ENCODE assay signal across 20 cellular contexts in genomic region chr6:3965071-3965718, GRCh38.
DNase-seq lines count a peak whose midpoint lies in the region; ATAC-seq, FAIRE-seq and TF ChIP-seq lines count a peak whose summit lies in the region.
"Had no signal": no experiment of that assay in that cellular context is flagged by ENCODE, and none has a peak within 500 bp of the region (broad histone marks: within the 10 kb centered on the region; RNA-seq: fewer than 3 reads in every experiment).

No MANE protein-coding gene starts in this region.

- no peaks in the 10 kb centered on the region for H3K4me1 ChIP-seq in K562 (replicated peaks in 1 of 2; ENCODE audit: control insufficient read depth in 2 of 2, insufficient read depth in 2 of 2, low read length in 2 of 2)

- no peak for ATAC-seq in K562
- ATAC-seq in Right ventricle myocardium superior (ENCODE audit: poor library complexity), result no peak

- 0 out of 2 replicates have a peak, but pooled peaks cover 4% of the 10 kb centered on the region for H4K20me1 ChIP-seq in K562 (replicated peaks; ENCODE audit: control insufficient read depth, insufficient read depth, low read length)

- H3K4me2 ChIP-seq in K562 (ENCODE audit: insufficient read depth, low read length), result no peak overlapping the region

- no TSS peak for BruUV-seq in K562 (replicated peaks; lab: Mats Ljungman, UMichigan)

- 2% methylated on average over 12 of the region's 12 CpGs for WGBS in K562 (ENCODE audit: insufficient coverage, low coverage, missing lambda C conversion rate)

- no peak overlapping the region for H3K9ac ChIP-seq in K562 (ENCODE audit: insufficient read depth in 1 of 2, low read depth in 2 of 2, low read length in 2 of 2)

- no peaks in the 10 kb centered on the region for H3K9me3 ChIP-seq in K562 (replicated peaks; ENCODE audit: control insufficient read depth, insufficient read depth, low read depth, low read length)
- H3K9me3 ChIP-seq: thoracic aorta had no signal

- no peak for TF ChIP-seq RAD21 in K562 (CRISPR knock-in tag; conservative IDR thresholded peaks at IDR 0.05 in 1 of 2, IDR thresholded peaks at IDR 0.05 in 1 of 2)

- no peak for TF ChIP-seq CTCF in NB4 (IDR thresholded peaks at IDR 0.05; ENCODE audit: low read depth, low read length)
- TF ChIP-seq CTCF in K562 (IDR thresholded peaks at IDR 0.05 in 2 of 3, conservative IDR thresholded peaks at IDR 0.05 in 1 of 3; ENCODE audit: insufficient read depth in 2 of 3, low read depth in 1 of 3, low read length in 3 of 3), result no peak

- peaks cover 17 to 39% of the 10 kb centered on the region in 2 experiments for H3K27me3 ChIP-seq in K562 (ENCODE audit: control insufficient read depth in 2 of 2, insufficient read depth in 2 of 2, low read length in 2 of 2)

- H3K36me3 ChIP-seq in K562 (ENCODE audit: control insufficient read depth, insufficient read depth, low read length), result no peaks in the 10 kb centered on the region
- H3K36me3 ChIP-seq: thoracic aorta had no signal

- TF ChIP-seq POLR2A in NB4 (IDR thresholded peaks at IDR 0.05; ENCODE audit: extremely low read depth, insufficient read length) (no peak), K562 (conservative IDR thresholded peaks at IDR 0.05) (no peak)

- H2AFZ ChIP-seq in K562 (ENCODE audit: low read depth, low read length), result no peak overlapping the region

- H3K79me2 ChIP-seq in K562 (ENCODE audit: control insufficient read depth, insufficient read depth, low read length), result no peaks in the 10 kb centered on the region

- DNase-seq in Daoy (ENCODE audit: low read depth), result peak; percentile 29
- DNase-seq in NB4 (ENCODE audit: low read depth), result peak; percentile 80
- DNase-seq in K562 (ENCODE audit: extremely low read depth in 1 of 4, low spot score in 3 of 4), result no peak
- peak; percentile 24 to 70 for DNase-seq in lung microvascular endothelial cell (ENCODE audit: low read depth in 2 of 2)
- no peak for DNase-seq in HT-29 (ENCODE audit: low spot score)
- DNase-seq in T-helper 1 cell, result no peak
- DNase-seq in dedifferentiated amniotic fluid mesenchymal stem cell (ENCODE audit: extremely low spot score), result no peak
- no peak for DNase-seq in Right ventricle myocardium superior
- DNase-seq: activated CD4-positive, alpha-beta T cell treated with anti-CD3 and anti-CD28 coated beads, Interleukin-2, amount 50 U/mL, for 4 hours; activated CD8-positive, alpha-beta memory T cell treated with anti-CD3 and anti-CD28 coated beads, Interleukin-2, amount 50 U/mL, for 48 hours; activated naive CD8-positive, alpha-beta T cell treated with anti-CD3 and anti-CD28 coated beads for 36 hours; DMS79; effector memory CD4-positive, alpha-beta T cell; kidney glomerular epithelial cell; NCI-H526 treated with DMSO at 0.1 percent for 48 hours; SHP77 treated with DMSO at 0.1 percent for 48 hours; stimulated activated CD4-positive, alpha-beta T cell treated with anti-CD3 and anti-CD28 coated beads, Interleukin-4, amount 100 ng/mL, for 1 hour; stimulated activated naive CD4-positive, alpha-beta T cell treated with Interleukin-2 at 50 U/mL for 16 hours had no signal

- in situ Hi-C loops in K562 (cut with MboI), result no loop called here

- H3K9me1 ChIP-seq in K562 (ENCODE audit: control insufficient read depth, insufficient read depth, low read length), result no peaks in the 10 kb centered on the region

- no peak overlapping the region for H3K27ac ChIP-seq in K562 (ENCODE audit: extremely low read depth, low read depth, low read length)
- H3K27ac ChIP-seq: thoracic aorta, VCaP had no signal

- H3K4me3 ChIP-seq in NB4 (ENCODE audit: low read depth, low read length) (peak overlapping the region; percentile 35), K562 (no peak overlapping the region)
- H3K4me3 ChIP-seq: thoracic aorta had no signal

- TF ChIP-seq EP300 in K562 (IDR thresholded peaks at IDR 0.05; ENCODE audit: low read length), result no peak

- CTCF ChIA-PET in K562 (lab: Yijun Ruan, JAX; ENCODE audit: low intra/inter-chr PET ratio), result no interaction called here

- no peak for FAIRE-seq in K562 (lab: Jason Lieb, UNC)

- intact Hi-C loops in K562 (cut with micrococcal nuclease) (no loop called here), Right ventricle myocardium superior (cut with DNase I) (no loop called here)

- POLR2A ChIA-PET in K562 (lab: Yijun Ruan, JAX), result interaction anchor here (0.5 to 0.8 kb wide), 4 partner anchors 33 to 1107 kb away, joined by 3 to 4 read pairs (median 3); no protein-coding TSS in a partner anchor

TF ChIP-seq in K562, 482 proteins besides CTCF, POLR2A, EP300 and RAD21:
- no peak for TF ChIP-seq MTA2 (IDR thresholded peaks at IDR 0.05; ENCODE audit: low read depth)
- peak; percentile 27; the same call in 1 of the 2 replicates for TF ChIP-seq C11orf30 (IDR thresholded peaks at IDR 0.05; ENCODE audit: low read depth)
- TF ChIP-seq MAFG (tag; conservative IDR thresholded peaks at IDR 0.05), result peak; percentile 41
- no peak for TF ChIP-seq GABPA (tag; conservative IDR thresholded peaks at IDR 0.05; ENCODE audit: low read depth)
- 0 out of 2 replicates have a peak, but pooled peaks have one; percentile 13 for TF ChIP-seq ZNF316 (IDR thresholded peaks at IDR 0.05)
- peak; percentile 27; the same call in 1 of the 2 replicates for TF ChIP-seq MAFK (IDR thresholded peaks at IDR 0.05; ENCODE audit: low read length)
- no peak for TF ChIP-seq RNF219 (CRISPR knock-in tag; IDR thresholded peaks at IDR 0.05)

Comparison
In these comparisons a context has a peak if more than half of its experiments do, and no peak if none do; other contexts are left out.
1. DNase-seq: peak in Daoy (single experiment), NB4 (single experiment) and lung microvascular endothelial cell (2 of 2); none in K562 (0 of 4), HT-29 (single experiment), T-helper 1 cell (0 of 5), dedifferentiated amniotic fluid mesenchymal stem cell (single experiment) and Right ventricle myocardium superior (single experiment).